In the genomic region with DNA sequence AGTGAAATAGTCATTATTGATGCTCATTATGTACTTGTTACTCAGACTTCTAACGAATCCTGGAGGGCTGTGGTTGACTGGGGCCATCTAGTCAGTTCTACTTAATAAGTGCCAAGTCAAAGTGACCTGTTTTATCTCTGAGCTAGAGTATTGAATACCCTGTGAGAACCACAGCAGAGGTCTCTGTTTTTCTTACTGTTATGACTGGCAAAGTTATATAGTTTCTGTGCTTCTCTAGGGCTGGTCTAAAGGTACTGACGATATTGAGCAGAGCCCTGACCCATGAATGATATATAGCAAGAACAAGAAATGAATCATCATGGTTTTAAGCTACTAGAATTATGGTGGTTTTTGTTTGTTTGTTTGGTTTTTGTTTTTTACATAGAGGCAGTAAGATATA, we compare ENCODE assay signal across 19 cellular contexts.
DNase-seq lines count a peak whose midpoint lies in the region; ATAC-seq, FAIRE-seq and TF ChIP-seq lines count a peak whose summit lies in the region.
"Had no signal": no experiment of that assay in that cellular context is flagged by ENCODE, and none has a peak within 500 bp of the region (broad histone marks: within the 10 kb centered on the region; RNA-seq: fewer than 3 reads in every experiment).

No MANE protein-coding gene starts in this region.

- peaks cover 1% of the 10 kb centered on the region for H3K4me1 Mint-ChIP-seq in activated CD4-positive, alpha-beta memory T cell treated with anti-CD3 and anti-CD28 coated beads, Interleukin-2, amount 10 ng/mL, durations not matched to agents 7 days and 5 days
- H3K4me1 Mint-ChIP-seq: naive thymus-derived CD4-positive, alpha-beta T cell had no signal

- no peaks in the 10 kb centered on the region for H3K36me3 ChIP-seq in BE2C
- H3K36me3 ChIP-seq: ascending aorta, left lung, vagina had no signal

- DNase-seq in GM12891 (ENCODE audit: insufficient read length, low spot score) (peak; percentile 4), NCI-H526 (lab: John Stamatoyannopoulos, UW) (no peak), BE2C (no peak), pons (ENCODE audit: low spot score) (no peak)
- no peak for DNase-seq in activated CD4-positive, alpha-beta memory T cell treated with anti-CD3 and anti-CD28 coated beads, Interleukin-2, amount 10 ng/mL, durations not matched to agents 7 days and 5 days
- DNase-seq: dermis blood vessel endothelial cell; DMS79; left lung; naive thymus-derived CD4-positive, alpha-beta T cell; NCI-H187; NCI-H774; stimulated activated CD4-positive, alpha-beta T cell treated with anti-CD3 and anti-CD28 coated beads, Interleukin-2, amount 100 ng/mL, for 48 hours had no signal

- H3K9me3 ChIP-seq in BE2C: no peaks in the 10 kb centered on the region
- H3K9me3 ChIP-seq: ascending aorta, left lung, vagina had no signal

- TF ChIP-seq CTCF in BE2C (IDR thresholded peaks at IDR 0.05; ENCODE audit: low read depth, low read length): no peak

- H3K4me3 ChIP-seq in BE2C (ENCODE audit: low read depth, low read length): no peak overlapping the region
- H3K4me3 ChIP-seq: ascending aorta, left lung, vagina had no signal

- ATAC-seq in GM19023 (IDR thresholded peaks at IDR 0.05; ENCODE audit: unreplicated experiment) (peak; percentile 94), HG02678 (IDR thresholded peaks at IDR 0.05; ENCODE audit: unreplicated experiment) (peak; percentile 65), HG03342 (IDR thresholded peaks at IDR 0.05; ENCODE audit: unreplicated experiment) (peak; percentile 81)
- ATAC-seq: left lung; naive thymus-derived CD4-positive, alpha-beta T cell had no signal

- peaks cover 2% of the 10 kb centered on the region for H3K9me3 Mint-ChIP-seq in activated CD4-positive, alpha-beta memory T cell treated with anti-CD3 and anti-CD28 coated beads, Interleukin-2, amount 10 ng/mL, durations not matched to agents 7 days and 5 days
- H3K9me3 Mint-ChIP-seq: T-helper 1 cell treated with Interleukin-12 subunit alpha and Interleukin-12 subunit beta and Interleukin-4 antibody, amounts not matched to agents 30 μg/mL and 1 μg/mL, for 36 hours had no signal

- no peak for FAIRE-seq in GM12891 (lab: Jason Lieb, UNC)
- FAIRE-seq: GM12892 had no signal

- no peak for TF ChIP-seq POLR2A in GM12891 (IDR thresholded peaks at IDR 0.05; ENCODE audit: low read depth, low read length)

- POLR2A ChIA-PET in activated CD4-positive, alpha-beta memory T cell treated with anti-CD3 and anti-CD28 coated beads, Interleukin-2, amount 10 ng/mL, durations not matched to agents 7 days and 5 days (lab: Charles Lee): no interaction called here

- CTCF ChIA-PET in activated CD4-positive, alpha-beta memory T cell treated with anti-CD3 and anti-CD28 coated beads, Interleukin-2, amount 10 ng/mL, durations not matched to agents 7 days and 5 days (lab: Charles Lee): no interaction called here

- H3K27me3 Mint-ChIP-seq in activated CD4-positive, alpha-beta memory T cell treated with anti-CD3 and anti-CD28 coated beads, Interleukin-2, amount 10 ng/mL, durations not matched to agents 7 days and 5 days: no peaks in the 10 kb centered on the region
- H3K27me3 Mint-ChIP-seq: naive thymus-derived CD4-positive, alpha-beta T cell had no signal

- H3K4me3 Mint-ChIP-seq in activated CD4-positive, alpha-beta memory T cell treated with anti-CD3 and anti-CD28 coated beads, Interleukin-2, amount 10 ng/mL, durations not matched to agents 7 days and 5 days: no peak overlapping the region
- H3K4me3 Mint-ChIP-seq: naive thymus-derived CD4-positive, alpha-beta T cell; T-helper 1 cell treated with Interleukin-12 subunit alpha and Interleukin-12 subunit beta and Interleukin-4 antibody, amounts not matched to agents 30 μg/mL and 1 μg/mL, for 36 hours had no signal

- H3K4me1 ChIP-seq in BE2C: no peaks in the 10 kb centered on the region
- H3K4me1 ChIP-seq: ascending aorta, left lung, vagina had no signal

- H3K27me3 ChIP-seq in BE2C: no peaks in the 10 kb centered on the region
- H3K27me3 ChIP-seq: ascending aorta, left lung, vagina had no signal

- H3K27ac Mint-ChIP-seq in activated CD4-positive, alpha-beta memory T cell treated with anti-CD3 and anti-CD28 coated beads, Interleukin-2, amount 10 ng/mL, durations not matched to agents 7 days and 5 days: no peak overlapping the region
- H3K27ac Mint-ChIP-seq: naive thymus-derived CD4-positive, alpha-beta T cell; T-helper 1 cell treated with Interleukin-12 subunit alpha and Interleukin-12 subunit beta and Interleukin-4 antibody, amounts not matched to agents 30 μg/mL and 1 μg/mL, for 36 hours had no signal

- H3K36me3 Mint-ChIP-seq in activated CD4-positive, alpha-beta memory T cell treated with anti-CD3 and anti-CD28 coated beads, Interleukin-2, amount 10 ng/mL, durations not matched to agents 7 days and 5 days (ENCODE audit: low read depth): no peaks in the 10 kb centered on the region
- H3K36me3 Mint-ChIP-seq: naive thymus-derived CD4-positive, alpha-beta T cell had no signal

TF ChIP-seq in GM12891, 5 proteins besides CTCF, POLR2A, EP300 and RAD21:
- no peak for TF ChIP-seq POU2F2 (IDR thresholded peaks at IDR 0.05; ENCODE audit: low read depth, low read length)
- TF ChIP-seq SPI1 (IDR thresholded peaks at IDR 0.05; ENCODE audit: low read depth, low read length): no peak
